Comparison of ENCODE assay signal across 1 cellular context in the genomic region with DNA sequence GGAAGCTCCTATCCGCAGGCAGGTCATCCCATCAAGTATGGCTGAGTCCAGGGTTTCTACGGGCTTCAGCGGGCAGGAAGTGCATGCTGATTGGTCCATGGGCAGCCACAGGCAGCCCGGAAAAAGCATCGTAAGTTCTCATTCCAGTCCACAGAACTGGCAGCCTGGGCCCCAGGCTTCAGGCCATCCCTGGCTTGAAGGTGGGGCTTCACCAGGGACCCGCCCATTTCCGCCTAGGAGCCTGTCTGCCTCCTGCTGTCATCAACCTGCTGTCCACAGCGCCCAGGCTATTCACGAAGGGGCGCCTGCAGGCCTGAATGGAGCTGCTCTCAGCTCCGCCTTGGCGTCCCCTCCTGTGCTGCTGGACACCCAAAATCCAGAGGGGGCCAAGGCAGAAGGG.
TF ChIP-seq lines count a peak whose summit lies in the region.

No MANE protein-coding gene starts in this region.

TF ChIP-seq in GM12878, 131 proteins besides CTCF, POLR2A, EP300 and RAD21:
- TF ChIP-seq NFYA (IDR thresholded peaks at IDR 0.05; ENCODE audit: borderline replicate concordance, low read depth, low read length) (no peak), ATF7 (IDR thresholded peaks at IDR 0.05; ENCODE audit: low read depth) (no peak), MYB (IDR thresholded peaks at IDR 0.05; ENCODE audit: borderline replicate concordance, low read depth, low read length) (no peak)
